In genomic region chr1:238232036-238232744, GRCh38 we compare ENCODE assay signal across 22 cellular contexts.
DNase-seq lines count a peak whose midpoint lies in the region; ATAC-seq and TF ChIP-seq lines count a peak whose summit lies in the region.
"Had no signal": no experiment of that assay in that cellular context is flagged by ENCODE, and none has a peak within 500 bp of the region (broad histone marks: within the 10 kb centered on the region; RNA-seq: fewer than 3 reads in every experiment).

No MANE protein-coding gene starts in this region.

- no peaks in the 10 kb centered on the region for H3F3A ChIP-seq in SK-N-SH (replicated peaks; ENCODE audit: insufficient read depth)

- intact Hi-C loops in mammary epithelial cell (cut with micrococcal nuclease): loop anchor here (10.0 kb wide), 1 partner anchor 277 kb away; no protein-coding TSS in a partner anchor
- intact Hi-C loops in breast epithelium (cut with DNase I; ENCODE audit: low total_unique reads): no loop called here
- intact Hi-C loops in esophagus muscularis mucosa (cut with DNase I): no loop called here
- intact Hi-C loops in sciatic nerve (cut with DNase I): no loop called here
- intact Hi-C loops in OCI-LY7 (cut with micrococcal nuclease; ENCODE audit: unreplicated experiment): no loop called here

- TF ChIP-seq RAD21 in SK-N-SH (IDR thresholded peaks at IDR 0.05; ENCODE audit: low read length): no peak

- dilution Hi-C loops in mammary epithelial cell (cut with HindIII; ENCODE audit: low sequenced_read_pairs): loop anchor here (10.0 kb wide), 1 partner anchor 367 kb away; no protein-coding TSS in a partner anchor

- H3K4me1 ChIP-seq in mammary epithelial cell (ENCODE audit: insufficient read depth, low read length) (no peaks in the 10 kb centered on the region), breast epithelium (no peaks in the 10 kb centered on the region), SK-N-SH (ENCODE audit: control insufficient read depth in 1 of 2, insufficient read depth in 2 of 2, low read depth in 1 of 2, low read length in 1 of 2) (peaks cover 0 to 10% of the 10 kb centered on the region in 2 experiments; a peak in 2 of 4 replicates), esophagus muscularis mucosa (peaks cover 0 to 21% (median 17%) of the 10 kb centered on the region in 4 donors), OCI-LY7 (ENCODE audit: insufficient read depth, low read length, poor library complexity, severe bottlenecking) (no peaks in the 10 kb centered on the region)
- H3K4me1 ChIP-seq: BE2C, SJCRH30 had no signal

- H3K9ac ChIP-seq in mammary epithelial cell (ENCODE audit: insufficient read depth, low read length) (no peak overlapping the region), SK-N-SH (no peak overlapping the region)
- H3K9ac ChIP-seq: GM23248 had no signal

- TF ChIP-seq EP300 in SK-N-SH (IDR thresholded peaks at IDR 0.05; ENCODE audit: borderline replicate concordance in 1 of 2, low read depth in 1 of 2, low read length in 1 of 2) (no peak), esophagus muscularis mucosa (IDR thresholded peaks at IDR 0.05) (no peak)

- POLR2A ChIA-PET in SK-N-SH (lab: Yijun Ruan, JAX): no interaction called here
- POLR2A ChIA-PET in OCI-LY7 (lab: Charles Lee): interaction anchor here (0.7 kb wide), 1 partner anchor 1270 kb away, joined by 4 read pairs; no protein-coding TSS in a partner anchor

- H3K9me3 ChIP-seq in mammary epithelial cell (replicated peaks; ENCODE audit: insufficient read depth, low read length): no peaks in the 10 kb centered on the region
- H3K9me3 ChIP-seq in breast epithelium: no peaks in the 10 kb centered on the region
- no peaks in the 10 kb centered on the region for H3K9me3 ChIP-seq in SK-N-SH
- no peaks in the 10 kb centered on the region for H3K9me3 ChIP-seq in esophagus muscularis mucosa
- no peaks in the 10 kb centered on the region for H3K9me3 ChIP-seq in OCI-LY7 (ENCODE audit: low read length)
- H3K9me3 ChIP-seq: BE2C, SJCRH30 had no signal

- no peak for TF ChIP-seq CTCF in mammary epithelial cell (conservative IDR thresholded peaks at IDR 0.05 in 1 of 2, IDR thresholded peaks at IDR 0.05 in 1 of 2; ENCODE audit: extremely low read depth in 1 of 2, insufficient read depth in 1 of 2, low read depth in 1 of 2, low read length in 2 of 2)
- no peak for TF ChIP-seq CTCF in breast epithelium (IDR thresholded peaks at IDR 0.05)
- TF ChIP-seq CTCF in SK-N-SH (IDR thresholded peaks at IDR 0.05): no peak
- no peak for TF ChIP-seq CTCF in esophagus muscularis mucosa (IDR thresholded peaks at IDR 0.05)
- no peak for TF ChIP-seq CTCF in OCI-LY7 (conservative IDR thresholded peaks at IDR 0.05; ENCODE audit: low read length)

- H3K36me3 ChIP-seq in mammary epithelial cell (ENCODE audit: insufficient read depth, low read length): no peaks in the 10 kb centered on the region
- no peaks in the 10 kb centered on the region for H3K36me3 ChIP-seq in breast epithelium
- no peaks in the 10 kb centered on the region for H3K36me3 ChIP-seq in SK-N-SH (replicated peaks in 1 of 2; ENCODE audit: control insufficient read depth in 1 of 2, insufficient read depth in 2 of 2, low read length in 1 of 2)
- no peaks in the 10 kb centered on the region for H3K36me3 ChIP-seq in esophagus muscularis mucosa
- H3K36me3 ChIP-seq in OCI-LY7 (ENCODE audit: insufficient read depth, low read length): no peaks in the 10 kb centered on the region
- H3K36me3 ChIP-seq: BE2C, SJCRH30 had no signal

- H3K27me3 ChIP-seq in mammary epithelial cell (ENCODE audit: insufficient read depth, low read length) (no peaks in the 10 kb centered on the region), breast epithelium (no peaks in the 10 kb centered on the region), SK-N-SH (ENCODE audit: insufficient read depth) (no peaks in the 10 kb centered on the region), esophagus muscularis mucosa (no peaks in the 10 kb centered on the region)
- H3K27me3 ChIP-seq: BE2C, SJCRH30 had no signal

- H3K27ac ChIP-seq in mammary epithelial cell (ENCODE audit: insufficient read depth, low read depth, low read length) (no peak overlapping the region), breast epithelium (no peak overlapping the region), SK-N-SH (ENCODE audit: low read depth in 2 of 2, low read length in 1 of 2) (peak overlapping the region in 1 of 2 experiments; percentile 69; a peak in 2 of 4 replicates), esophagus muscularis mucosa (replicated peaks in 1 of 4) (peak overlapping the region; percentile 22 to 53 (median 42)), OCI-LY7 (ENCODE audit: low read depth, low read length, poor library complexity, severe bottlenecking) (no peak overlapping the region)
- H3K27ac ChIP-seq: 22Rv1, GM23248, RWPE1, SJCRH30 had no signal

- H2AFZ ChIP-seq in mammary epithelial cell (ENCODE audit: low read depth, low read length): peak overlapping the region; percentile 60
- H2AFZ ChIP-seq in SK-N-SH (ENCODE audit: low read depth): no peak overlapping the region; the same call in 1 of the 2 replicates
- no peak overlapping the region for H2AFZ ChIP-seq in OCI-LY7 (ENCODE audit: low read length)
- H2AFZ ChIP-seq: GM23248 had no signal

- H4K20me1 ChIP-seq in mammary epithelial cell (ENCODE audit: insufficient read depth, low read length): no peaks in the 10 kb centered on the region
- H4K20me1 ChIP-seq in SK-N-SH (ENCODE audit: insufficient read depth): no peaks in the 10 kb centered on the region
- no peaks in the 10 kb centered on the region for H4K20me1 ChIP-seq in OCI-LY7 (ENCODE audit: insufficient read depth, low read length)

- H3K4me2 ChIP-seq in mammary epithelial cell (ENCODE audit: insufficient read depth, low read depth, low read length) (peak overlapping the region; percentile 12), SK-N-SH (no peak overlapping the region), OCI-LY7 (ENCODE audit: low read length) (no peak overlapping the region)

- in situ Hi-C loops in mammary epithelial cell (cut with MboI; ENCODE audit: low sequenced_read_pairs in 2 of 2): loop anchor here in 1 of 2 donors (25.0 kb wide), 1 partner anchor 370 kb away; no protein-coding TSS in a partner anchor
- in situ Hi-C loops in KBM-7 (cut with MboI; ENCODE audit: low pct_unique_long_range_greater_than_20kb, low sequenced_read_pairs): no loop called here

- DNase-seq in mammary epithelial cell (no peak), breast epithelium (ENCODE audit: low spot score in 2 of 2) (no peak), SK-N-SH (peak; percentile 17), esophagus muscularis mucosa (ENCODE audit: extremely low spot score) (no peak), sciatic nerve (ENCODE audit: low spot score) (no peak), OCI-LY7 (ENCODE audit: low spot score) (no peak), KBM-7 (no peak)
- DNase-seq: BE2C; CD4-positive, alpha-beta T cell; DMS79 treated with DMSO at 0.1 percent for 48 hours; GM23248; Kasumi-1; MM.1S; NCI-H1092 treated with DMSO at 0.1 percent for 48 hours; NCI-H2107; NCI-H226; NCI-H526 treated with DMSO at 0.1 percent for 48 hours; PC-3; SJCRH30 had no signal

- 7% methylated on average over 5 of the region's 5 CpGs for WGBS in mammary epithelial cell (ENCODE audit: low coverage, missing lambda C conversion rate)
- WGBS in SK-N-SH (ENCODE audit: low lambda C conversion rate): 20% methylated on average over 5 of the region's 5 CpGs
- 30% methylated on average over 5 of the region's 5 CpGs for WGBS in esophagus muscularis mucosa

- CTCF ChIA-PET in mammary epithelial cell (lab: Charles Lee; ENCODE audit: low non-redundant PET) (no interaction called here), SK-N-SH (lab: Yijun Ruan, JAX) (interaction anchor here (0.9 to 1.9 kb wide), 5 partner anchors 10 to 368 kb away, joined by 3 to 5 read pairs (median 3); no protein-coding TSS in a partner anchor), OCI-LY7 (lab: Charles Lee; ENCODE audit: unreplicated experiment) (no interaction called here)

- BruUV-seq in mammary epithelial cell (replicated peaks; lab: Mats Ljungman, UMichigan) (no TSS peak), OCI-LY7 (replicated peaks; lab: Mats Ljungman, UMichigan) (no TSS peak)

- TF ChIP-seq POLR2A in breast epithelium (IDR thresholded peaks at IDR 0.05) (no peak), esophagus muscularis mucosa (IDR thresholded peaks at IDR 0.05; ENCODE audit: low read depth) (no peak)

- H3K79me2 ChIP-seq in mammary epithelial cell (ENCODE audit: insufficient read depth, low read length) (no peaks in the 10 kb centered on the region), SK-N-SH (ENCODE audit: insufficient read depth) (no peaks in the 10 kb centered on the region), OCI-LY7 (ENCODE audit: insufficient read depth, low read depth, low read length) (no peaks in the 10 kb centered on the region)

- ATAC-seq in sciatic nerve (no peak), GM18858 (IDR thresholded peaks at IDR 0.05; ENCODE audit: unreplicated experiment) (no peak)
- ATAC-seq: PC-3 had no signal

- no peaks in the 10 kb centered on the region for H3K9me2 ChIP-seq in SK-N-SH
- no peaks in the 10 kb centered on the region for H3K9me2 ChIP-seq in OCI-LY7 (ENCODE audit: insufficient read depth, low read length)

- H3K4me3 ChIP-seq in mammary epithelial cell (replicated peaks in 1 of 3; ENCODE audit: insufficient read depth in 1 of 3, low read depth in 2 of 3, low read length in 3 of 3) (no peak overlapping the region), breast epithelium (no peak overlapping the region), SK-N-SH (ENCODE audit: low read depth in 2 of 2, low read length in 1 of 2) (no peak overlapping the region), esophagus muscularis mucosa (peak overlapping the region; percentile 0 to 21 (median 10)), OCI-LY7 (ENCODE audit: low read depth, low read length, poor library complexity, severe bottlenecking) (no peak overlapping the region)
- H3K4me3 ChIP-seq: GM23248, SJCRH30 had no signal

TF ChIP-seq in SK-N-SH, 30 proteins besides CTCF, POLR2A, EP300 and RAD21:
- TF ChIP-seq TAF1 (IDR thresholded peaks at IDR 0.05; ENCODE audit: borderline replicate concordance, low read depth, low read length) (no peak), IRF3 (IDR thresholded peaks at IDR 0.05; ENCODE audit: low read depth, low read length) (no peak), MXI1 (IDR thresholded peaks at IDR 0.05; ENCODE audit: low read depth, low read length) (peak; percentile 67; the same call in 1 of the 2 replicates), TCF12 (IDR thresholded peaks at IDR 0.05) (no peak)

Comparison
In these comparisons a context has a peak if more than half of its experiments do, and no peak if none do; other contexts are left out.
1. H3K27ac ChIP-seq: peak in esophagus muscularis mucosa (4 of 4); none in mammary epithelial cell (single experiment), breast epithelium (0 of 2) and OCI-LY7 (single experiment).
2. H3K4me3 ChIP-seq: peak in esophagus muscularis mucosa (4 of 4); none in mammary epithelial cell (0 of 3), breast epithelium (0 of 3), SK-N-SH (0 of 2) and OCI-LY7 (single experiment).